1 cellular context compared by ENCODE assay signal in the genomic region with DNA sequence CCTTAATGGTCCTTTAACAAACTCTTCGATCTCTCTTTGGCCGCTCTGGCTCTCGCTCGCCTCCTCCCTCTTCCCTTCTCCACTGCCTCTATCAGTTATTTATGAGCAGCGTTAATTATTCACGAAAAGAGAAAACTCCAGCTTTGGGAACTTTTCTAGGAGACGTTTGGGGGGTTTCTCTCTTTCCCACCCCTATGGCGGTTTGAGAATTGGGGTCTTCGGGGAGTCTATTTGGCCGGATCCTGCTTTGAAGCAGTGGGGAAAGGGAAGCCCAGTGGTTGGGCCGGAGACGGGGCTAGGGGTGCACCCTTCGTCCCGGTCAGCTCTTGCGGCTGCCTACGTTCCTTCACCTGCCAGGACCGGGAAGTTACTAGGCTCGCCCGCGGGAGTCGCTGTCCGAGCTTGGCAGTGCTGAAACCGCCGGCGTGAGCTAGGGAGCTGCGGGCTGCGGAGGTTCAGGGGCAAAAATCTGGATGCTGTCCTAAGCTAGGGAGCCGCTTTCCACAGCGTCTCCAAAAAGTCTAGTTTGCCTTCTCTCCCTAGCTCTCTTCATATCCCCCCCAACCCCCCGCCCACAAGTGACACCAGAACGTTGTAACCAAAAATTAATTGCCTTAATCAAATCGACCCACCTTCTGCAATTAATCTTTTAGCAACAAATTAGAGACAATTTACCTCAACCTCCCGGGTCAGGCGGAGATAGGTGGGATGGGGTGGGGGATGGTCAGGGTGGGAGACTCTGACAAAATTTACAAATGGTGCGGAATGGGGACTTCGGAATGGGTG.
A peak's percentile ranks its signal among the peaks of the same experiment; 100 is the strongest.
TF ChIP-seq lines count a peak whose summit lies in the region.

No MANE protein-coding gene starts in this region.

TF ChIP-seq in HepG2, 621 proteins besides CTCF, POLR2A, EP300 and RAD21 (continued from another document and continues in another):
- TF ChIP-seq, protein P1, sequence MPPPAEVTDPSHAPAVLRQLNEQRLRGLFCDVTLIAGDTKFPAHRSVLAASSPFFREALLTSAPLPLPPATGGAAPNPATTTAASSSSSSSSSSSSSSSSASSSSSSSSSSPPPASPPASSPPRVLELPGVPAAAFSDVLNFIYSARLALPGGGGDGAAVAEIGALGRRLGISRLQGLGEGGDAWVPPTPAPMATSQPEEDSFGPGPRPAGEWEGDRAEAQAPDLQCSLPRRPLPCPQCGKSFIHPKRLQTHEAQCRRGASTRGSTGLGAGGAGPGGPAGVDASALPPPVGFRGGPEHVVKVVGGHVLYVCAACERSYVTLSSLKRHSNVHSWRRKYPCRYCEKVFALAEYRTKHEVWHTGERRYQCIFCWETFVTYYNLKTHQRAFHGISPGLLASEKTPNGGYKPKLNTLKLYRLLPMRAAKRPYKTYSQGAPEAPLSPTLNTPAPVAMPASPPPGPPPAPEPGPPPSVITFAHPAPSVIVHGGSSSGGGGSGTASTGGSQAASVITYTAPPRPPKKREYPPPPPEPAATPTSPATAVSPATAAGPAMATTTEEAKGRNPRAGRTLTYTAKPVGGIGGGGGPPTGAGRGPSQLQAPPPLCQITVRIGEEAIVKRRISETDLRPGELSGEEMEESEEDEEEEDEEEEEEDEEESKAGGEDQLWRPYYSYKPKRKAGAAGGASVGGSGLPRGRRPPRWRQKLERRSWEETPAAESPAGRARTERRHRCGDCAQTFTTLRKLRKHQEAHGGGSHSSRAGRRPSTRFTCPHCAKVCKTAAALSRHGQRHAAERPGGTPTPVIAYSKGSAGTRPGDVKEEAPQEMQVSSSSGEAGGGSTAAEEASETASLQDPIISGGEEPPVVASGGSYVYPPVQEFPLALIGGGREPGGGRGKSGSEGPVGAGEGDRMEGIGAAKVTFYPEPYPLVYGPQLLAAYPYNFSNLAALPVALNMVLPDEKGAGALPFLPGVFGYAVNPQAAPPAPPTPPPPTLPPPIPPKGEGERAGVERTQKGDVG (CRISPR knock-in tag; IDR thresholded peaks at IDR 0.05; ENCODE audit: borderline replicate concordance): no peak
- TF ChIP-seq, protein P2, sequence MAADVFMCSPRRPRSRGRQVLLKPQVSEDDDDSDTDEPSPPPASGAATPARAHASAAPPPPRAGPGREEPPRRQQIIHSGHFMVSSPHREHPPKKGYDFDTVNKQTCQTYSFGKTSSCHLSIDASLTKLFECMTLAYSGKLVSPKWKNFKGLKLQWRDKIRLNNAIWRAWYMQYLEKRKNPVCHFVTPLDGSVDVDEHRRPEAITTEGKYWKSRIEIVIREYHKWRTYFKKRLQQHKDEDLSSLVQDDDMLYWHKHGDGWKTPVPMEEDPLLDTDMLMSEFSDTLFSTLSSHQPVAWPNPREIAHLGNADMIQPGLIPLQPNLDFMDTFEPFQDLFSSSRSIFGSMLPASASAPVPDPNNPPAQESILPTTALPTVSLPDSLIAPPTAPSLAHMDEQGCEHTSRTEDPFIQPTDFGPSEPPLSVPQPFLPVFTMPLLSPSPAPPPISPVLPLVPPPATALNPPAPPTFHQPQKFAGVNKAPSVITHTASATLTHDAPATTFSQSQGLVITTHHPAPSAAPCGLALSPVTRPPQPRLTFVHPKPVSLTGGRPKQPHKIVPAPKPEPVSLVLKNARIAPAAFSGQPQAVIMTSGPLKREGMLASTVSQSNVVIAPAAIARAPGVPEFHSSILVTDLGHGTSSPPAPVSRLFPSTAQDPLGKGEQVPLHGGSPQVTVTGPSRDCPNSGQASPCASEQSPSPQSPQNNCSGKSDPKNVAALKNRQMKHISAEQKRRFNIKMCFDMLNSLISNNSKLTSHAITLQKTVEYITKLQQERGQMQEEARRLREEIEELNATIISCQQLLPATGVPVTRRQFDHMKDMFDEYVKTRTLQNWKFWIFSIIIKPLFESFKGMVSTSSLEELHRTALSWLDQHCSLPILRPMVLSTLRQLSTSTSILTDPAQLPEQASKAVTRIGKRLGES (CRISPR knock-in tag; IDR thresholded peaks at IDR 0.05; ENCODE audit: borderline replicate concordance): 0 out of 2 replicates have a peak, but pooled peaks have one; percentile 45
- TF ChIP-seq ZSCAN21 (CRISPR knock-in tag; IDR thresholded peaks at IDR 0.05; ENCODE audit: borderline replicate concordance): 0 out of 2 replicates have a peak, but pooled peaks have one; percentile 50
- no peak for TF ChIP-seq SOX13 (IDR thresholded peaks at IDR 0.05)
- peak in 1 of 2 experiments; percentile 18; a peak in 1 of 4 replicates for TF ChIP-seq SOX13 (CRISPR knock-in tag; conservative IDR thresholded peaks at IDR 0.05 in 1 of 2, IDR thresholded peaks at IDR 0.05 in 1 of 2)
- peak; percentile 40; the same call in 1 of the 2 replicates for TF ChIP-seq KDM5B (CRISPR knock-in tag; IDR thresholded peaks at IDR 0.05; ENCODE audit: borderline replicate concordance)
- TF ChIP-seq, protein P3, sequence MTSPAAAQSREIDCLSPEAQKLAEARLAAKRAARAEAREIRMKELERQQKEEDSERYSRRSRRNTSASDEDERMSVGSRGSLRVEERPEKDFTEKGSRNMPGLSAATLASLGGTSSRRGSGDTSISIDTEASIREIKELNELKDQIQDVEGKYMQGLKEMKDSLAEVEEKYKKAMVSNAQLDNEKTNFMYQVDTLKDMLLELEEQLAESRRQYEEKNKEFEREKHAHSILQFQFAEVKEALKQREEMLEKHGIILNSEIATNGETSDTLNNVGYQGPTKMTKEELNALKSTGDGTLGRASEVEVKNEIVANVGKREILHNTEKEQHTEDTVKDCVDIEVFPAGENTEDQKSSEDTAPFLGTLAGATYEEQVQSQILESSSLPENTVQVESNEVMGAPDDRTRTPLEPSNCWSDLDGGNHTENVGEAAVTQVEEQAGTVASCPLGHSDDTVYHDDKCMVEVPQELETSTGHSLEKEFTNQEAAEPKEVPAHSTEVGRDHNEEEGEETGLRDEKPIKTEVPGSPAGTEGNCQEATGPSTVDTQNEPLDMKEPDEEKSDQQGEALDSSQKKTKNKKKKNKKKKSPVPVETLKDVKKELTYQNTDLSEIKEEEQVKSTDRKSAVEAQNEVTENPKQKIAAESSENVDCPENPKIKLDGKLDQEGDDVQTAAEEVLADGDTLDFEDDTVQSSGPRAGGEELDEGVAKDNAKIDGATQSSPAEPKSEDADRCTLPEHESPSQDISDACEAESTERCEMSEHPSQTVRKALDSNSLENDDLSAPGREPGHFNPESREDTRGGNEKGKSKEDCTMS (CRISPR knock-in tag; conservative IDR thresholded peaks at IDR 0.05): no peak; the same call in 1 of the 2 replicates
- peak; percentile 41; the same call in 1 of the 2 replicates for TF ChIP-seq ZFP90 (CRISPR knock-in tag; IDR thresholded peaks at IDR 0.05; ENCODE audit: borderline replicate concordance)
- TF ChIP-seq, protein P4, sequence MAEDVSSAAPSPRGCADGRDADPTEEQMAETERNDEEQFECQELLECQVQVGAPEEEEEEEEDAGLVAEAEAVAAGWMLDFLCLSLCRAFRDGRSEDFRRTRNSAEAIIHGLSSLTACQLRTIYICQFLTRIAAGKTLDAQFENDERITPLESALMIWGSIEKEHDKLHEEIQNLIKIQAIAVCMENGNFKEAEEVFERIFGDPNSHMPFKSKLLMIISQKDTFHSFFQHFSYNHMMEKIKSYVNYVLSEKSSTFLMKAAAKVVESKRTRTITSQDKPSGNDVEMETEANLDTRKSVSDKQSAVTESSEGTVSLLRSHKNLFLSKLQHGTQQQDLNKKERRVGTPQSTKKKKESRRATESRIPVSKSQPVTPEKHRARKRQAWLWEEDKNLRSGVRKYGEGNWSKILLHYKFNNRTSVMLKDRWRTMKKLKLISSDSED (CRISPR knock-in tag; IDR thresholded peaks at IDR 0.05): no peak
- TF ChIP-seq ZNF562 (CRISPR knock-in tag; IDR thresholded peaks at IDR 0.05; ENCODE audit: borderline replicate concordance): no peak
- TF ChIP-seq ZNF263 (CRISPR knock-in tag; IDR thresholded peaks at IDR 0.05): peak; percentile 47
- peak; percentile 94 for TF ChIP-seq ZNF773 (CRISPR knock-in tag; IDR thresholded peaks at IDR 0.05; ENCODE audit: borderline replicate concordance)
- TF ChIP-seq, protein P5, sequence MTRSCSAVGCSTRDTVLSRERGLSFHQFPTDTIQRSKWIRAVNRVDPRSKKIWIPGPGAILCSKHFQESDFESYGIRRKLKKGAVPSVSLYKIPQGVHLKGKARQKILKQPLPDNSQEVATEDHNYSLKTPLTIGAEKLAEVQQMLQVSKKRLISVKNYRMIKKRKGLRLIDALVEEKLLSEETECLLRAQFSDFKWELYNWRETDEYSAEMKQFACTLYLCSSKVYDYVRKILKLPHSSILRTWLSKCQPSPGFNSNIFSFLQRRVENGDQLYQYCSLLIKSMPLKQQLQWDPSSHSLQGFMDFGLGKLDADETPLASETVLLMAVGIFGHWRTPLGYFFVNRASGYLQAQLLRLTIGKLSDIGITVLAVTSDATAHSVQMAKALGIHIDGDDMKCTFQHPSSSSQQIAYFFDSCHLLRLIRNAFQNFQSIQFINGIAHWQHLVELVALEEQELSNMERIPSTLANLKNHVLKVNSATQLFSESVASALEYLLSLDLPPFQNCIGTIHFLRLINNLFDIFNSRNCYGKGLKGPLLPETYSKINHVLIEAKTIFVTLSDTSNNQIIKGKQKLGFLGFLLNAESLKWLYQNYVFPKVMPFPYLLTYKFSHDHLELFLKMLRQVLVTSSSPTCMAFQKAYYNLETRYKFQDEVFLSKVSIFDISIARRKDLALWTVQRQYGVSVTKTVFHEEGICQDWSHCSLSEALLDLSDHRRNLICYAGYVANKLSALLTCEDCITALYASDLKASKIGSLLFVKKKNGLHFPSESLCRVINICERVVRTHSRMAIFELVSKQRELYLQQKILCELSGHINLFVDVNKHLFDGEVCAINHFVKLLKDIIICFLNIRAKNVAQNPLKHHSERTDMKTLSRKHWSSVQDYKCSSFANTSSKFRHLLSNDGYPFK (CRISPR knock-in tag; IDR thresholded peaks at IDR 0.05; ENCODE audit: borderline replicate concordance): no peak
- peak; percentile 91 for TF ChIP-seq ZNF232 (CRISPR knock-in tag; IDR thresholded peaks at IDR 0.05; ENCODE audit: borderline replicate concordance)
- peak; percentile 40; the same call in 1 of the 2 replicates for TF ChIP-seq MIXL1 (CRISPR knock-in tag; IDR thresholded peaks at IDR 0.05)
- TF ChIP-seq STAG1 (CRISPR knock-in tag; IDR thresholded peaks at IDR 0.05): 0 out of 2 replicates have a peak, but pooled peaks have one; percentile 3
- TF ChIP-seq, protein P6, sequence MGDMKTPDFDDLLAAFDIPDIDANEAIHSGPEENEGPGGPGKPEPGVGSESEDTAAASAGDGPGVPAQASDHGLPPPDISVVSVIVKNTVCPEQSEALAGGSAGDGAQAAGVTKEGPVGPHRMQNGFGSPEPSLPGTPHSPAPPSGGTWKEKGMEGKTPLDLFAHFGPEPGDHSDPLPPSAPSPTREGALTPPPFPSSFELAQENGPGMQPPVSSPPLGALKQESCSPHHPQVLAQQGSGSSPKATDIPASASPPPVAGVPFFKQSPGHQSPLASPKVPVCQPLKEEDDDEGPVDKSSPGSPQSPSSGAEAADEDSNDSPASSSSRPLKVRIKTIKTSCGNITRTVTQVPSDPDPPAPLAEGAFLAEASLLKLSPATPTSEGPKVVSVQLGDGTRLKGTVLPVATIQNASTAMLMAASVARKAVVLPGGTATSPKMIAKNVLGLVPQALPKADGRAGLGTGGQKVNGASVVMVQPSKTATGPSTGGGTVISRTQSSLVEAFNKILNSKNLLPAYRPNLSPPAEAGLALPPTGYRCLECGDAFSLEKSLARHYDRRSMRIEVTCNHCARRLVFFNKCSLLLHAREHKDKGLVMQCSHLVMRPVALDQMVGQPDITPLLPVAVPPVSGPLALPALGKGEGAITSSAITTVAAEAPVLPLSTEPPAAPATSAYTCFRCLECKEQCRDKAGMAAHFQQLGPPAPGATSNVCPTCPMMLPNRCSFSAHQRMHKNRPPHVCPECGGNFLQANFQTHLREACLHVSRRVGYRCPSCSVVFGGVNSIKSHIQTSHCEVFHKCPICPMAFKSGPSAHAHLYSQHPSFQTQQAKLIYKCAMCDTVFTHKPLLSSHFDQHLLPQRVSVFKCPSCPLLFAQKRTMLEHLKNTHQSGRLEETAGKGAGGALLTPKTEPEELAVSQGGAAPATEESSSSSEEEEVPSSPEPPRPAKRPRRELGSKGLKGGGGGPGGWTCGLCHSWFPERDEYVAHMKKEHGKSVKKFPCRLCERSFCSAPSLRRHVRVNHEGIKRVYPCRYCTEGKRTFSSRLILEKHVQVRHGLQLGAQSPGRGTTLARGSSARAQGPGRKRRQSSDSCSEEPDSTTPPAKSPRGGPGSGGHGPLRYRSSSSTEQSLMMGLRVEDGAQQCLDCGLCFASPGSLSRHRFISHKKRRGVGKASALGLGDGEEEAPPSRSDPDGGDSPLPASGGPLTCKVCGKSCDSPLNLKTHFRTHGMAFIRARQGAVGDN (CRISPR knock-in tag; IDR thresholded peaks at IDR 0.05): peak; percentile 42
- peak; percentile 59; the same call in 1 of the 2 replicates for TF ChIP-seq MTF1 (CRISPR knock-in tag; IDR thresholded peaks at IDR 0.05)
- 0 out of 2 replicates have a peak, but pooled peaks have one; percentile 30 for TF ChIP-seq FOSL1 (CRISPR knock-in tag; IDR thresholded peaks at IDR 0.05; ENCODE audit: borderline replicate concordance)
- TF ChIP-seq PAF1 (CRISPR knock-in tag; IDR thresholded peaks at IDR 0.05): no peak
- TF ChIP-seq, protein P7, sequence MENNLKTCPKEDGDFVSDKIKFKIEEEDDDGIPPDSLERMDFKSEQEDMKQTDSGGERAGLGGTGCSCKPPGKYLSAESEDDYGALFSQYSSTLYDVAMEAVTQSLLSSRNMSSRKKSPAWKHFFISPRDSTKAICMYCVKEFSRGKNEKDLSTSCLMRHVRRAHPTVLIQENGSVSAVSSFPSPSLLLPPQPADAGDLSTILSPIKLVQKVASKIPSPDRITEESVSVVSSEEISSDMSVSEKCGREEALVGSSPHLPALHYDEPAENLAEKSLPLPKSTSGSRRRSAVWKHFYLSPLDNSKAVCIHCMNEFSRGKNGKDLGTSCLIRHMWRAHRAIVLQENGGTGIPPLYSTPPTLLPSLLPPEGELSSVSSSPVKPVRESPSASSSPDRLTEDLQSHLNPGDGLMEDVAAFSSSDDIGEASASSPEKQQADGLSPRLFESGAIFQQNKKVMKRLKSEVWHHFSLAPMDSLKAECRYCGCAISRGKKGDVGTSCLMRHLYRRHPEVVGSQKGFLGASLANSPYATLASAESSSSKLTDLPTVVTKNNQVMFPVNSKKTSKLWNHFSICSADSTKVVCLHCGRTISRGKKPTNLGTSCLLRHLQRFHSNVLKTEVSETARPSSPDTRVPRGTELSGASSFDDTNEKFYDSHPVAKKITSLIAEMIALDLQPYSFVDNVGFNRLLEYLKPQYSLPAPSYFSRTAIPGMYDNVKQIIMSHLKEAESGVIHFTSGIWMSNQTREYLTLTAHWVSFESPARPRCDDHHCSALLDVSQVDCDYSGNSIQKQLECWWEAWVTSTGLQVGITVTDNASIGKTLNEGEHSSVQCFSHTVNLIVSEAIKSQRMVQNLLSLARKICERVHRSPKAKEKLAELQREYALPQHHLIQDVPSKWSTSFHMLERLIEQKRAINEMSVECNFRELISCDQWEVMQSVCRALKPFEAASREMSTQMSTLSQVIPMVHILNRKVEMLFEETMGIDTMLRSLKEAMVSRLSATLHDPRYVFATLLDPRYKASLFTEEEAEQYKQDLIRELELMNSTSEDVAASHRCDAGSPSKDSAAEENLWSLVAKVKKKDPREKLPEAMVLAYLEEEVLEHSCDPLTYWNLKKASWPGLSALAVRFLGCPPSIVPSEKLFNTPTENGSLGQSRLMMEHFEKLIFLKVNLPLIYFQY (CRISPR knock-in tag; IDR thresholded peaks at IDR 0.05; ENCODE audit: borderline replicate concordance): no peak
- TF ChIP-seq ZNF441 (CRISPR knock-in tag; IDR thresholded peaks at IDR 0.05; ENCODE audit: borderline replicate concordance): peak; percentile 28; the same call in 1 of the 2 replicates
- no peak for TF ChIP-seq ZNF652 (CRISPR knock-in tag; IDR thresholded peaks at IDR 0.05; ENCODE audit: borderline replicate concordance, low read depth)
- 0 out of 2 replicates have a peak, but pooled peaks have one; percentile 54 for TF ChIP-seq KLF12 (CRISPR knock-in tag; IDR thresholded peaks at IDR 0.05; ENCODE audit: borderline replicate concordance)
- TF ChIP-seq, protein P8, sequence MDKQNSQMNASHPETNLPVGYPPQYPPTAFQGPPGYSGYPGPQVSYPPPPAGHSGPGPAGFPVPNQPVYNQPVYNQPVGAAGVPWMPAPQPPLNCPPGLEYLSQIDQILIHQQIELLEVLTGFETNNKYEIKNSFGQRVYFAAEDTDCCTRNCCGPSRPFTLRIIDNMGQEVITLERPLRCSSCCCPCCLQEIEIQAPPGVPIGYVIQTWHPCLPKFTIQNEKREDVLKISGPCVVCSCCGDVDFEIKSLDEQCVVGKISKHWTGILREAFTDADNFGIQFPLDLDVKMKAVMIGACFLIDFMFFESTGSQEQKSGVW (CRISPR knock-in tag; IDR thresholded peaks at IDR 0.05; ENCODE audit: borderline replicate concordance): no peak
